In genomic region chr17:57507828-57508227, GRCh38 we compare ENCODE assay signal across 19 cellular contexts.
DNase-seq lines count a peak whose midpoint lies in the region; ATAC-seq and TF ChIP-seq lines count a peak whose summit lies in the region.
"Had no signal": no experiment of that assay in that cellular context is flagged by ENCODE, and none has a peak within 500 bp of the region (broad histone marks: within the 10 kb centered on the region; RNA-seq: fewer than 3 reads in every experiment).

No MANE protein-coding gene starts in this region.

- H3K4me3 Mint-ChIP-seq in nephron, result peak overlapping the region in 2 of 3 experiments; percentile 5 to 19
- H3K4me3 Mint-ChIP-seq: T-cell had no signal

- peak in 1 of 2 experiments; percentile 90; a peak in 2 of 4 replicates for TF ChIP-seq EP300 in SK-N-SH (IDR thresholded peaks at IDR 0.05; ENCODE audit: borderline replicate concordance in 1 of 2, low read depth in 1 of 2, low read length in 1 of 2)

- H3K9me2 ChIP-seq in Karpas-422 (replicated peaks; ENCODE audit: insufficient read depth, low read length) (no peaks in the 10 kb centered on the region), SK-N-SH (no peaks in the 10 kb centered on the region)

- H3K4me1 Mint-ChIP-seq in nephron, result peaks cover 25% of the 10 kb centered on the region

- peaks cover 0 to 37% (median 0%) of the 10 kb centered on the region in 11 experiments; a peak in 3 of 22 replicates for H3K36me3 ChIP-seq in BLaER1 treated with 17β-estradiol and CSF1 and Interleukin-3, amounts not matched to agents 10 nM and 100 nM
- H3K36me3 ChIP-seq in Karpas-422 (ENCODE audit: insufficient read depth, low read length) (no peaks in the 10 kb centered on the region), SK-N-SH (replicated peaks in 1 of 2; ENCODE audit: control insufficient read depth in 1 of 2, insufficient read depth in 2 of 2, low read length in 1 of 2) (no peaks in the 10 kb centered on the region)
- H3K36me3 ChIP-seq: esophagus muscularis mucosa, suprapubic skin had no signal

- H3K27ac Mint-ChIP-seq in nephron, result no peak overlapping the region
- H3K27ac Mint-ChIP-seq: T-cell had no signal

- no peaks in the 10 kb centered on the region for H3K9me3 Mint-ChIP-seq in nephron
- H3K9me3 Mint-ChIP-seq: T-cell had no signal

- CTCF ChIA-PET in SK-N-SH (lab: Yijun Ruan, JAX), result interaction anchor here (0.7 to 2.0 kb wide), 8 partner anchors 10 to 326 kb away, joined by 3 to 12 read pairs (median 6); no protein-coding TSS in a partner anchor

- 67% methylated on average over 8 of the region's 8 CpGs for WGBS in SK-N-SH (ENCODE audit: low lambda C conversion rate)

- no peak for DNase-seq in Karpas-422
- DNase-seq in SK-N-SH, result peak; percentile 76
- no peak for DNase-seq in hypothalamus (lab: John Stamatoyannopoulos, UW)
- DNase-seq in activated CD4-positive, alpha-beta T cell treated with anti-CD3 and anti-CD28 coated beads for 1 hour, result no peak
- DNase-seq: activated CD4-positive, alpha-beta T cell treated with anti-CD3 and anti-CD28 coated beads for 4 hours; activated CD8-positive, alpha-beta memory T cell treated with anti-CD3 and anti-CD28 coated beads, Interleukin-2, amount 50 U/mL, for 48 hours; activated effector memory CD4-positive, alpha-beta T cell treated with anti-CD3 and anti-CD28 coated beads, Interleukin-2, amount 50 U/mL, for 16 hours; effector CD4-positive, alpha-beta T cell; left ventricle myocardium superior; mucosa of descending colon; NCI-H2171 treated with DMSO at 0.1 percent for 48 hours; stimulated activated CD8-positive, alpha-beta memory T cell treated with anti-CD3 and anti-CD28 coated beads, Interleukin-4, amount 100 ng/mL, for 48 hours; T-cell had no signal

- H3K27ac ChIP-seq in BLaER1 treated with 17β-estradiol and CSF1 and Interleukin-3, amounts not matched to agents 10 nM and 100 nM, result peak overlapping the region in 6 of 11 experiments; percentile 6 to 84 (median 68); a peak in 9 of 22 replicates
- H3K27ac ChIP-seq in Karpas-422 (ENCODE audit: low read length), result peak overlapping the region; percentile 100
- peak overlapping the region; percentile 36 to 99; a peak in 3 of 4 replicates for H3K27ac ChIP-seq in SK-N-SH (ENCODE audit: low read depth in 2 of 2, low read length in 1 of 2)
- H3K27ac ChIP-seq: esophagus muscularis mucosa, GM23248, suprapubic skin had no signal

- H2AFZ ChIP-seq in Karpas-422 (ENCODE audit: low read length) (no peak overlapping the region), SK-N-SH (ENCODE audit: low read depth) (no peak overlapping the region)
- H2AFZ ChIP-seq: GM23248 had no signal

- no peaks in the 10 kb centered on the region for H3K27me3 ChIP-seq in BLaER1 treated with 17β-estradiol and CSF1 and Interleukin-3, amounts not matched to agents 10 nM and 100 nM
- no peaks in the 10 kb centered on the region for H3K27me3 ChIP-seq in Karpas-422 (ENCODE audit: low read length)
- no peaks in the 10 kb centered on the region for H3K27me3 ChIP-seq in SK-N-SH (ENCODE audit: insufficient read depth)
- H3K27me3 ChIP-seq: esophagus muscularis mucosa, suprapubic skin had no signal

- POLR2A ChIA-PET in SK-N-SH (lab: Yijun Ruan, JAX), result interaction anchor here (1.0 to 2.0 kb wide), 8 partner anchors 24 to 274 kb away, joined by 3 to 7 read pairs (median 4); no protein-coding TSS in a partner anchor

- H3K79me2 ChIP-seq in Karpas-422 (ENCODE audit: low read length) (peaks cover 91% of the 10 kb centered on the region), SK-N-SH (ENCODE audit: insufficient read depth) (no peaks in the 10 kb centered on the region)

- H3K4me3 ChIP-seq in BLaER1 treated with 17β-estradiol and CSF1 and Interleukin-3, amounts not matched to agents 10 nM and 100 nM, result no peak overlapping the region
- H3K4me3 ChIP-seq in Karpas-422 (ENCODE audit: low read length) (no peak overlapping the region), SK-N-SH (ENCODE audit: low read depth in 2 of 2, low read length in 1 of 2) (no peak overlapping the region)
- H3K4me3 ChIP-seq: esophagus muscularis mucosa, GM23248, mucosa of descending colon, suprapubic skin had no signal

- H3F3A ChIP-seq in SK-N-SH (replicated peaks; ENCODE audit: insufficient read depth), result no peaks in the 10 kb centered on the region

- H4K20me1 ChIP-seq in BLaER1 treated with 17β-estradiol and CSF1 and Interleukin-3, amounts not matched to agents 10 nM and 100 nM, result peaks cover 0 to 41% (median 0%) of the 10 kb centered on the region in 11 experiments; a peak in 3 of 22 replicates
- H4K20me1 ChIP-seq in Karpas-422 (ENCODE audit: insufficient read depth, low read depth, low read length) (no peaks in the 10 kb centered on the region), SK-N-SH (ENCODE audit: insufficient read depth) (no peaks in the 10 kb centered on the region)

- H3K4me1 ChIP-seq in BLaER1 treated with 17β-estradiol and CSF1 and Interleukin-3, amounts not matched to agents 10 nM and 100 nM, result peaks cover 10 to 100% (median 99%) of the 10 kb centered on the region in 10 experiments; a peak in 19 of 20 replicates
- H3K4me1 ChIP-seq in Karpas-422 (ENCODE audit: low read length) (peaks cover 89% of the 10 kb centered on the region), SK-N-SH (ENCODE audit: control insufficient read depth in 1 of 2, insufficient read depth in 2 of 2, low read depth in 1 of 2, low read length in 1 of 2) (peaks cover 21 to 80% of the 10 kb centered on the region in 2 experiments)

- no peaks in the 10 kb centered on the region for H3K9me3 ChIP-seq in BLaER1 treated with 17β-estradiol and CSF1 and Interleukin-3, amounts not matched to agents 10 nM and 100 nM (replicated peaks in 1 of 11)
- H3K9me3 ChIP-seq in Karpas-422 (ENCODE audit: low read length) (no peaks in the 10 kb centered on the region), SK-N-SH (no peaks in the 10 kb centered on the region)
- H3K9me3 ChIP-seq: esophagus muscularis mucosa, mucosa of descending colon, suprapubic skin had no signal

- peak overlapping the region in 9 of 11 experiments; percentile 10 to 97 (median 82); a peak in 16 of 22 replicates for H3K4me2 ChIP-seq in BLaER1 treated with 17β-estradiol and CSF1 and Interleukin-3, amounts not matched to agents 10 nM and 100 nM
- H3K4me2 ChIP-seq in Karpas-422 (ENCODE audit: low read depth, low read length, poor library complexity, severe bottlenecking), result peak overlapping the region; percentile 8
- no peak overlapping the region for H3K4me2 ChIP-seq in SK-N-SH

- no peak for ATAC-seq in GM21515 (IDR thresholded peaks at IDR 0.05; ENCODE audit: unreplicated experiment)
- ATAC-seq: mucosa of descending colon, T-cell had no signal

- no peak for TF ChIP-seq CTCF in SK-N-SH (IDR thresholded peaks at IDR 0.05)
- no peak for TF ChIP-seq CTCF in nephron (IDR thresholded peaks at IDR 0.05; ENCODE audit: unreplicated experiment in 3 of 3)

- peaks cover 21% of the 10 kb centered on the region for H3K27me3 Mint-ChIP-seq in nephron (ENCODE audit: low read depth)
- H3K27me3 Mint-ChIP-seq: T-cell had no signal

- H3K36me3 Mint-ChIP-seq in nephron (ENCODE audit: low read depth), result no peaks in the 10 kb centered on the region

- TF ChIP-seq RAD21 in SK-N-SH (IDR thresholded peaks at IDR 0.05; ENCODE audit: low read length), result peak; percentile 53

- peak overlapping the region in 2 of 11 experiments; percentile 24 to 45; a peak in 3 of 22 replicates for H3K9ac ChIP-seq in BLaER1 treated with 17β-estradiol and CSF1 and Interleukin-3, amounts not matched to agents 10 nM and 100 nM
- H3K9ac ChIP-seq in Karpas-422 (ENCODE audit: low read length) (peak overlapping the region; percentile 30; the same call in 1 of the 2 replicates), SK-N-SH (no peak overlapping the region)
- H3K9ac ChIP-seq: GM23248 had no signal

TF ChIP-seq in SK-N-SH, 30 proteins besides CTCF, POLR2A, EP300 and RAD21 (continues in another document):
- TF ChIP-seq JUND (IDR thresholded peaks at IDR 0.05) (no peak), RCOR1 (IDR thresholded peaks at IDR 0.05; ENCODE audit: low read length) (peak; percentile 69; the same call in 1 of the 2 replicates), NFIC (IDR thresholded peaks at IDR 0.05; ENCODE audit: borderline replicate concordance) (peak; percentile 67), TCF12 (IDR thresholded peaks at IDR 0.05) (no peak), ZBTB33 (IDR thresholded peaks at IDR 0.05; ENCODE audit: borderline replicate concordance, low read depth) (no peak), MEF2A (IDR thresholded peaks at IDR 0.05; ENCODE audit: borderline replicate concordance, low read depth) (no peak), TAF1 (IDR thresholded peaks at IDR 0.05; ENCODE audit: borderline replicate concordance, low read depth, low read length) (no peak), SMC3 (IDR thresholded peaks at IDR 0.05; ENCODE audit: low read depth, low read length) (peak; percentile 22; the same call in 1 of the 2 replicates), FOXJ3 (CRISPR knock-in tag; IDR thresholded peaks at IDR 0.05) (peak; percentile 46; the same call in 1 of the 2 replicates), ELF1 (IDR thresholded peaks at IDR 0.05) (no peak), FOSL2 (IDR thresholded peaks at IDR 0.05; ENCODE audit: borderline replicate concordance, low read depth) (no peak), MXI1 (IDR thresholded peaks at IDR 0.05; ENCODE audit: low read depth, low read length) (peak; percentile 76), GABPA (IDR thresholded peaks at IDR 0.05; ENCODE audit: low read depth) (no peak), RFX5 (IDR thresholded peaks at IDR 0.05; ENCODE audit: low read length) (peak; percentile 20; the same call in 1 of the 2 replicates), SIN3A (IDR thresholded peaks at IDR 0.05; ENCODE audit: borderline replicate concordance, low read depth, low read length) (no peak), FOXM1 (IDR thresholded peaks at IDR 0.05; ENCODE audit: low read depth) (no peak)
